In genomic region chr11:66146940-66147339, GRCh38 we compare ENCODE assay signal across 26 cellular contexts.
DNase-seq lines count a peak whose midpoint lies in the region; ATAC-seq, FAIRE-seq and TF ChIP-seq lines count a peak whose summit lies in the region.
"Had no signal": no experiment of that assay in that cellular context is flagged by ENCODE, and none has a peak within 500 bp of the region (broad histone marks: within the 10 kb centered on the region; RNA-seq: fewer than 3 reads in every experiment).

No MANE protein-coding gene starts in this region.

- BruUV-seq in HepG2 (replicated peaks; lab: Mats Ljungman, UMichigan) = no TSS peak
- no TSS peak for BruUV-seq in IMR-90 (replicated peaks; lab: Mats Ljungman, UMichigan)
- BruUV-seq in K562 (replicated peaks; lab: Mats Ljungman, UMichigan) = no TSS peak

- TF ChIP-seq CTCF in HepG2 (CRISPR knock-in tag; IDR thresholded peaks at IDR 0.05) (no peak), right lobe of liver (IDR thresholded peaks at IDR 0.05) (no peak), IMR-90 (conservative IDR thresholded peaks at IDR 0.05; ENCODE audit: low read depth, low read length) (no peak), WTC11 (IDR thresholded peaks at IDR 0.05) (no peak), K562 (IDR thresholded peaks at IDR 0.05 in 2 of 3, conservative IDR thresholded peaks at IDR 0.05 in 1 of 3; ENCODE audit: insufficient read depth in 2 of 3, low read depth in 1 of 3, low read length in 3 of 3) (no peak), GM13977 (IDR thresholded peaks at IDR 0.05; ENCODE audit: extremely low read depth, insufficient read depth, missing control alignments) (no peak)

- no peak overlapping the region for H3K4ac ChIP-seq in IMR-90 (ENCODE audit: low read depth, low read length)

- no peak overlapping the region for H2BK20ac ChIP-seq in IMR-90 (ENCODE audit: low read depth, low read length)

- no peak overlapping the region for H2BK15ac ChIP-seq in IMR-90 (ENCODE audit: low read depth, low read length)

- H3K36me3 ChIP-seq in HepG2 (replicated peaks in 1 of 2; ENCODE audit: control insufficient read depth in 1 of 2, insufficient read depth in 2 of 2, low read length in 2 of 2) (no peaks in the 10 kb centered on the region), right lobe of liver (no peaks in the 10 kb centered on the region), IMR-90 (ENCODE audit: control insufficient read depth, insufficient read depth, low read length) (no peaks in the 10 kb centered on the region), K562 (ENCODE audit: control insufficient read depth, insufficient read depth, low read length) (no peaks in the 10 kb centered on the region; the same call in 2 of the 3 replicates)
- H3K36me3 ChIP-seq: BE2C had no signal

- H2AFZ ChIP-seq in HepG2 (ENCODE audit: low read length) (no peak overlapping the region), IMR-90 (replicated peaks; ENCODE audit: low read length, poor library complexity) (no peak overlapping the region), K562 (ENCODE audit: low read depth, low read length) (no peak overlapping the region)

- no peak overlapping the region for H2BK5ac ChIP-seq in IMR-90 (ENCODE audit: low read depth, low read length, poor library complexity, severe bottlenecking)

- H4K8ac ChIP-seq in IMR-90 (ENCODE audit: low read depth in 2 of 2, low read length in 2 of 2) = no peak overlapping the region

- POLR2A ChIA-PET in HepG2 (lab: Yijun Ruan, JAX) (no interaction called here), IMR-90 (lab: Charles Lee; ENCODE audit: unreplicated experiment) (no interaction called here), WTC11 (lab: Charles Lee) (no interaction called here), K562 (lab: Yijun Ruan, JAX) (interaction anchor here (0.9 kb wide), 1 partner anchor 29 kb away, joined by 3 read pairs; no protein-coding TSS in a partner anchor)

- no peak overlapping the region for H2BK120ac ChIP-seq in IMR-90 (ENCODE audit: low read depth, low read length)

- TF ChIP-seq RAD21 in HepG2 (CRISPR knock-in tag; IDR thresholded peaks at IDR 0.05) = no peak
- no peak for TF ChIP-seq RAD21 in IMR-90 (IDR thresholded peaks at IDR 0.05; ENCODE audit: low read length)
- TF ChIP-seq RAD21 in K562 (CRISPR knock-in tag; conservative IDR thresholded peaks at IDR 0.05 in 1 of 2, IDR thresholded peaks at IDR 0.05 in 1 of 2) = no peak

- WGBS in HepG2 (ENCODE audit: low lambda C conversion rate) = 95% methylated on average over 5 of the region's 5 CpGs
- WGBS in right lobe of liver (ENCODE audit: insufficient coverage, low coverage, low lambda C conversion rate, missing lambda C conversion rate) = 96% methylated on average over 3 of the region's 5 CpGs
- 80% methylated on average over 1 of the region's 5 CpGs; no CpG with 5 or more reads in 1 of the 2 experiments for WGBS in IMR-90 (ENCODE audit: extremely low coverage in 2 of 2, insufficient read length in 1 of 2), 2 experiments
- WGBS in K562 (ENCODE audit: insufficient coverage, low coverage, missing lambda C conversion rate) = 86% methylated on average over 5 of the region's 5 CpGs

- peaks cover 14% of the 10 kb centered on the region for H3K4me1 Mint-ChIP-seq in WTC11

- no peaks in the 10 kb centered on the region for H4K20me1 ChIP-seq in HepG2 (ENCODE audit: insufficient read depth, low read length)
- no peaks in the 10 kb centered on the region for H4K20me1 ChIP-seq in IMR-90 (ENCODE audit: insufficient read depth, low read length)
- H4K20me1 ChIP-seq in K562 (replicated peaks; ENCODE audit: control insufficient read depth, insufficient read depth, low read length) = peaks cover 4% of the 10 kb centered on the region; the same call in 1 of the 2 replicates

- H3K4me3 Mint-ChIP-seq in WTC11 = no peak overlapping the region
- H3K4me3 Mint-ChIP-seq: CD4-positive, alpha-beta memory T cell; CD8-positive, alpha-beta memory T cell had no signal

- 0 out of 2 replicates have a peak overlapping the region, but pooled peaks have one; percentile 20 for H2AK5ac ChIP-seq in IMR-90 (ENCODE audit: low read depth, low read length)

- H3K4me1 ChIP-seq in HepG2 (ENCODE audit: insufficient read depth, low read length) (peaks cover 50% of the 10 kb centered on the region), right lobe of liver (peaks cover 0 to 6% (median 0%) of the 10 kb centered on the region in 4 donors), IMR-90 (ENCODE audit: control insufficient read depth, insufficient read depth, low read length) (peaks cover 5% of the 10 kb centered on the region), K562 (replicated peaks in 1 of 2; ENCODE audit: control insufficient read depth in 2 of 2, insufficient read depth in 2 of 2, low read length in 2 of 2) (peaks cover 5 to 9% of the 10 kb centered on the region in 2 experiments)

- no peak overlapping the region for H2AK9ac ChIP-seq in IMR-90 (replicated peaks; ENCODE audit: low read depth, low read length, poor library complexity)

- no peaks in the 10 kb centered on the region for H3K27me3 Mint-ChIP-seq in WTC11 (ENCODE audit: low read depth)
- H3K27me3 Mint-ChIP-seq: CD4-positive, alpha-beta memory T cell; CD8-positive, alpha-beta memory T cell had no signal

- H3K4me2 ChIP-seq in HepG2 (ENCODE audit: low read depth, low read length) (no peak overlapping the region), IMR-90 (ENCODE audit: low read depth, low read length) (no peak overlapping the region), K562 (ENCODE audit: insufficient read depth, low read length) (no peak overlapping the region)

- H4K91ac ChIP-seq in IMR-90 (ENCODE audit: insufficient read depth, low read depth, low read length) = no peak overlapping the region

- intact Hi-C loops in HepG2 (cut with micrococcal nuclease; ENCODE audit: unreplicated experiment) (no loop called here), right lobe of liver (cut with DNase I) (no loop called here), IMR-90 (cut with micrococcal nuclease) (no loop called here), K562 (cut with micrococcal nuclease) (no loop called here)

- H4K5ac ChIP-seq in IMR-90 (ENCODE audit: low read depth, low read length) = no peak overlapping the region

- H3K9ac ChIP-seq in HepG2 (ENCODE audit: insufficient read depth, low read depth, low read length) = no peak overlapping the region
- H3K9ac ChIP-seq in IMR-90 (ENCODE audit: low read depth, low read length) = no peak overlapping the region
- no peak overlapping the region for H3K9ac ChIP-seq in K562 (ENCODE audit: insufficient read depth in 1 of 2, low read depth in 2 of 2, low read length in 2 of 2)
- H3K9ac ChIP-seq: BLaER1 treated with 17β-estradiol and CSF1 and Interleukin-3, amounts not matched to agents 10 nM and 100 nM had no signal

- TF ChIP-seq EP300 in HepG2 (IDR thresholded peaks at IDR 0.05; ENCODE audit: low read depth in 2 of 2, low read length in 2 of 2) (no peak), HepG2 (CRISPR knock-in tag; IDR thresholded peaks at IDR 0.05; ENCODE audit: borderline replicate concordance) (no peak), K562 (IDR thresholded peaks at IDR 0.05; ENCODE audit: low read length) (no peak)

- no peak overlapping the region for H3K23ac ChIP-seq in IMR-90 (ENCODE audit: low read depth, low read length)

- no peak for TF ChIP-seq POLR2A in HepG2 (IDR thresholded peaks at IDR 0.05; ENCODE audit: insufficient read depth in 1 of 2, low read depth in 2 of 2, low read length in 2 of 2)
- TF ChIP-seq POLR2A in right lobe of liver (IDR thresholded peaks at IDR 0.05) = no peak
- no peak for TF ChIP-seq POLR2A in IMR-90 (IDR thresholded peaks at IDR 0.05; ENCODE audit: low read depth, low read length)
- no peak for TF ChIP-seq POLR2A in K562 (conservative IDR thresholded peaks at IDR 0.05)
- TF ChIP-seq POLR2A in H54 (IDR thresholded peaks at IDR 0.05; ENCODE audit: low read depth, low read length) = no peak

- FAIRE-seq in HepG2 (lab: Jason Lieb, UNC) = no peak
- FAIRE-seq in K562 (lab: Jason Lieb, UNC) = no peak
- FAIRE-seq in H54 (lab: Jason Lieb, UNC) = no peak
- FAIRE-seq: A204.1, GM12891, GM18507 had no signal

- dilution Hi-C loops in IMR-90 (cut with HindIII; ENCODE audit: low sequenced_read_pairs, unreplicated experiment) = no loop called here

- DNase-seq in HepG2 (ENCODE audit: low spot score) (no peak), right lobe of liver (no peak), IMR-90 (no peak), WTC11 (ENCODE audit: low spot score) (no peak), K562 (ENCODE audit: extremely low read depth in 1 of 4, low spot score in 3 of 4) (no peak), H54 (ENCODE audit: insufficient read length, low spot score) (no peak), NAMALWA (ENCODE audit: low spot score) (no peak), GM13977 (ENCODE audit: low spot score) (no peak)
- DNase-seq: 8988T; ACHN; BE2C; CD4-positive, alpha-beta memory T cell; CD8-positive, alpha-beta memory T cell; COR-L47; DMS 273 treated with DMSO at 0.1 percent for 48 hours; DMS153; DMS53; DMS79; DND-41; EL; GDM1 had no signal

- CTCF ChIA-PET in HepG2 (lab: Yijun Ruan, JAX; ENCODE audit: low intra/inter-chr PET ratio, low total read pairs) (no interaction called here), IMR-90 (lab: Yijun Ruan, JAX) (no interaction called here), WTC11 (lab: Charles Lee) (no interaction called here), K562 (lab: Yijun Ruan, JAX; ENCODE audit: low intra/inter-chr PET ratio) (no interaction called here)

- H3K27me3 ChIP-seq in HepG2 (ENCODE audit: control insufficient read depth in 1 of 2, insufficient read depth in 2 of 2, low read length in 2 of 2) = no peaks in the 10 kb centered on the region
- no peaks in the 10 kb centered on the region for H3K27me3 ChIP-seq in right lobe of liver
- H3K27me3 ChIP-seq in IMR-90 (ENCODE audit: control insufficient read depth, insufficient read depth, low read length) = no peaks in the 10 kb centered on the region
- H3K27me3 ChIP-seq in K562 (ENCODE audit: control insufficient read depth in 2 of 2, insufficient read depth in 2 of 2, low read length in 2 of 2) = no peaks in the 10 kb centered on the region
- H3K27me3 ChIP-seq: BE2C; BLaER1 treated with 17β-estradiol and CSF1 and Interleukin-3, amounts not matched to agents 10 nM and 100 nM had no signal

- in situ Hi-C loops in HepG2 (cut with HindIII; ENCODE audit: extremely low pct_ligation_motif_present, low pct_unique_long_range_greater_than_20kb) = no loop called here
- in situ Hi-C loops in IMR-90 (cut with MboI; ENCODE audit: low sequenced_read_pairs) = no loop called here
- in situ Hi-C loops in K562 (cut with MboI) = no loop called here
- in situ Hi-C loops in GM13977 (cut with MboI; ENCODE audit: low pct_unique_long_range_greater_than_20kb, low sequenced_read_pairs, unreplicated experiment) = no loop called here

- H3K14ac ChIP-seq in IMR-90 (replicated peaks; ENCODE audit: low read depth, low read length) = no peak overlapping the region

- H3K36me3 Mint-ChIP-seq in WTC11 = peaks cover 4% of the 10 kb centered on the region

- no peak overlapping the region for H3K27ac ChIP-seq in HepG2 (ENCODE audit: extremely low read length, insufficient read depth, low read length)
- no peak overlapping the region for H3K27ac ChIP-seq in right lobe of liver
- no peak overlapping the region for H3K27ac ChIP-seq in IMR-90 (ENCODE audit: insufficient read depth, low read length)
- H3K27ac ChIP-seq in K562 (ENCODE audit: extremely low read depth, low read depth, low read length) = no peak overlapping the region
- H3K27ac ChIP-seq: BLaER1 treated with 17β-estradiol and CSF1 and Interleukin-3, amounts not matched to agents 10 nM and 100 nM; C4-2B had no signal

- no peak overlapping the region for H3K56ac ChIP-seq in IMR-90 (ENCODE audit: extremely low read depth, insufficient read depth, low read length)

- H3K9me1 ChIP-seq in IMR-90 (ENCODE audit: insufficient read depth, low read length) (peaks cover 13% of the 10 kb centered on the region), K562 (ENCODE audit: control insufficient read depth, insufficient read depth, low read length) (no peaks in the 10 kb centered on the region)

- ATAC-seq in HepG2 (no peak), right lobe of liver (no peak), IMR-90 (ENCODE audit: low read depth) (no peak), WTC11 (no peak), K562 (no peak)

- H3K9me3 Mint-ChIP-seq in WTC11 = 0 out of 2 replicates have a peak, but pooled peaks cover 4% of the 10 kb centered on the region

- H3K79me2 ChIP-seq in HepG2 (ENCODE audit: insufficient read depth, low read length) = no peaks in the 10 kb centered on the region
- H3K79me2 ChIP-seq in K562 (ENCODE audit: control insufficient read depth, insufficient read depth, low read length) = no peaks in the 10 kb centered on the region

- H3K9me3 ChIP-seq in HepG2 (ENCODE audit: low read length) = no peaks in the 10 kb centered on the region
- H3K9me3 ChIP-seq in right lobe of liver = no peaks in the 10 kb centered on the region
- peaks cover 3% of the 10 kb centered on the region for H3K9me3 ChIP-seq in IMR-90 (ENCODE audit: control insufficient read depth, insufficient read depth, low read length)
- H3K9me3 ChIP-seq in K562 (replicated peaks; ENCODE audit: control insufficient read depth, insufficient read depth, low read depth, low read length) = no peaks in the 10 kb centered on the region; the same call in 1 of the 2 replicates
- H3K9me3 ChIP-seq: BE2C had no signal

- peaks cover 19 to 44% of the 10 kb centered on the region in 2 experiments for H3K79me1 ChIP-seq in IMR-90 (ENCODE audit: low read depth in 1 of 2, low read length in 2 of 2)

- no peak overlapping the region for H3K27ac Mint-ChIP-seq in WTC11

- no peak overlapping the region for H3K4me3 ChIP-seq in HepG2 (replicated peaks in 1 of 3; ENCODE audit: insufficient read depth in 1 of 3, low read depth in 2 of 3, low read length in 3 of 3)
- H3K4me3 ChIP-seq in right lobe of liver = no peak overlapping the region
- H3K4me3 ChIP-seq in IMR-90 (ENCODE audit: insufficient read depth, low read depth, low read length) = no peak overlapping the region
- H3K4me3 ChIP-seq in K562 = no peak overlapping the region
- H3K4me3 ChIP-seq: BLaER1 treated with 17β-estradiol and CSF1 and Interleukin-3, amounts not matched to agents 10 nM and 100 nM had no signal

- H3K18ac ChIP-seq in IMR-90 (ENCODE audit: low read depth, low read length) = no peak overlapping the region

Comparison
In these comparisons a context has a peak if more than half of its experiments do, and no peak if none do; other contexts are left out.
1. Of the 241 proteins assayed by ChIP-seq in both HepG2 and K562: peak only in HepG2: none; only in K562: CBX5; in both: none; in neither: 239; mixed calls (peak in some experiments, not most) for 1.